11 cellular contexts compared by ENCODE assay signal in the genomic region with DNA sequence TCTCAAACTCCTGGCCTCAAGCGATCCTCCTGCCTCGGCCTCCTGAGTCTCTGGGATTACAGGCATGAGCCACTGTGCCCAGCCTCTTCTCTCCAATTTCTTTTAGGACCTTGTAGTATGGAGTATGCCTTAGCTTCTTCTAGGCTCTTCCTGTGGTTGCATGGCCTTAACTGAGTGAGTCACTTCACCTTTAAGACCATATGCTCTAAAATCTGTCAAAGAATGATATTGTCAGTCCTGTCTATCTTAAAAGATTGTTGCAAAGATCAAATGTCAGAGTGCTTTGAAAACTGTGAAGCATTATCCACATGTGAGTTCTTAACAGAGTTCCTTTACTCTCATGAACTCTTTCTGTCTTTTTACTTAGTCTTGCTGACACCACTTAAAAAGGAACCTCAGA. TPM values are rescaled to one million over a fixed set of nuclear protein-coding genes. Genes with fewer than 3 reads are reported as not detected.
A peak's percentile ranks its signal among the peaks of the same experiment; 100 is the strongest.
DNase-seq lines count a peak whose midpoint lies in the region; ATAC-seq and TF ChIP-seq lines count a peak whose summit lies in the region.
"Had no signal": no experiment of that assay in that cellular context is flagged by ENCODE, and none has a peak within 500 bp of the region (broad histone marks: within the 10 kb centered on the region; RNA-seq: fewer than 3 reads in every experiment).

No MANE protein-coding gene starts in this region.

- no peaks in the 10 kb centered on the region for H3K27me3 ChIP-seq in suprapubic skin
- no peaks in the 10 kb centered on the region for H3K27me3 ChIP-seq in neural progenitor cell

- no peaks in the 10 kb centered on the region for H3K27me3 Mint-ChIP-seq in activated naive CD4-positive, alpha-beta T cell treated with anti-CD3 and anti-CD28 coated beads, Interleukin-2, amount 50 U/mL, for 24 hours
- H3K27me3 Mint-ChIP-seq in activated CD4-positive, alpha-beta memory T cell treated with anti-CD3 and anti-CD28 coated beads for 36 hours = no peaks in the 10 kb centered on the region
- H3K27me3 Mint-ChIP-seq in immature natural killer cell (ENCODE audit: low read depth in 3 of 3) (peaks cover 0 to 4% (median 0%) of the 10 kb centered on the region in 3 donors), neural progenitor cell (ENCODE audit: insufficient read depth, low read depth) (peaks cover 5% of the 10 kb centered on the region)

- peaks cover 9% of the 10 kb centered on the region for H3K79me2 ChIP-seq in neural progenitor cell (ENCODE audit: low read depth)

- peaks cover 3% of the 10 kb centered on the region for H3K36me3 Mint-ChIP-seq in activated naive CD4-positive, alpha-beta T cell treated with anti-CD3 and anti-CD28 coated beads, Interleukin-2, amount 50 U/mL, for 24 hours
- H3K36me3 Mint-ChIP-seq in activated CD4-positive, alpha-beta memory T cell treated with anti-CD3 and anti-CD28 coated beads for 36 hours = no peaks in the 10 kb centered on the region
- H3K36me3 Mint-ChIP-seq in immature natural killer cell (peaks cover 0 to 7% (median 0%) of the 10 kb centered on the region in 3 donors), neural progenitor cell (peaks cover 4% of the 10 kb centered on the region)

- H3K36me3 ChIP-seq in suprapubic skin (no peaks in the 10 kb centered on the region), neural progenitor cell (no peaks in the 10 kb centered on the region)

- intact Hi-C loops in activated CD4-positive, alpha-beta memory T cell treated with anti-CD3 and anti-CD28 coated beads for 36 hours (cut with micrococcal nuclease) = loop anchor here (1.0 to 2.0 kb wide), 3 partner anchors 10 to 15 kb away; no protein-coding TSS in a partner anchor

- no peaks in the 10 kb centered on the region for H3K9me3 Mint-ChIP-seq in activated naive CD4-positive, alpha-beta T cell treated with anti-CD3 and anti-CD28 coated beads, Interleukin-2, amount 50 U/mL, for 24 hours
- H3K9me3 Mint-ChIP-seq in activated CD4-positive, alpha-beta memory T cell treated with anti-CD3 and anti-CD28 coated beads for 36 hours = no peaks in the 10 kb centered on the region
- H3K9me3 Mint-ChIP-seq in immature natural killer cell = no peaks in the 10 kb centered on the region
- no peaks in the 10 kb centered on the region for H3K9me3 Mint-ChIP-seq in neural progenitor cell

- H3K4me3 ChIP-seq in suprapubic skin (no peak overlapping the region), neural progenitor cell (no peak overlapping the region)

- peak overlapping the region; percentile 72 for H3K27ac ChIP-seq in suprapubic skin
- no peak overlapping the region for H3K27ac ChIP-seq in neural progenitor cell

- peak overlapping the region; percentile 82 for H3K27ac Mint-ChIP-seq in activated naive CD4-positive, alpha-beta T cell treated with anti-CD3 and anti-CD28 coated beads, Interleukin-2, amount 50 U/mL, for 24 hours
- peak overlapping the region; percentile 73 for H3K27ac Mint-ChIP-seq in activated CD4-positive, alpha-beta memory T cell treated with anti-CD3 and anti-CD28 coated beads for 36 hours
- peak overlapping the region; percentile 83 to 97 (median 90) for H3K27ac Mint-ChIP-seq in immature natural killer cell
- H3K27ac Mint-ChIP-seq in neural progenitor cell = no peak overlapping the region
- H3K27ac Mint-ChIP-seq: B cell had no signal

- no peak for TF ChIP-seq POLR2A in suprapubic skin (IDR thresholded peaks at IDR 0.05)

- peaks cover 7% of the 10 kb centered on the region for H3F3A ChIP-seq in neural progenitor cell (ENCODE audit: low read depth)

- H2AFZ ChIP-seq in neural progenitor cell (replicated peaks) = no peak overlapping the region

- no peak overlapping the region for H3K9ac ChIP-seq in neural progenitor cell

- DNase-seq in activated naive CD4-positive, alpha-beta T cell treated with anti-CD3 and anti-CD28 coated beads, Interleukin-2, amount 50 U/mL, for 16 hours = no peak
- no peak for DNase-seq in activated CD4-positive, alpha-beta memory T cell treated with anti-CD3 and anti-CD28 coated beads for 36 hours
- DNase-seq in immature natural killer cell (no peak), suprapubic skin (ENCODE audit: low spot score in 2 of 2) (no peak), NCI-H2081 (lab: John Stamatoyannopoulos, UW) (no peak), neural progenitor cell (ENCODE audit: low spot score) (no peak)
- DNase-seq: NCI-H1105, SHP77 treated with DMSO at 0.1 percent for 48 hours had no signal

- no peak overlapping the region for H3K4me2 ChIP-seq in neural progenitor cell

- 92% methylated on average over 2 of the region's 2 CpGs for WGBS in suprapubic skin

- no peak for ATAC-seq in HG03520 (IDR thresholded peaks at IDR 0.05; ENCODE audit: unreplicated experiment)

- peak overlapping the region; percentile 34 for H3K4me3 Mint-ChIP-seq in activated naive CD4-positive, alpha-beta T cell treated with anti-CD3 and anti-CD28 coated beads, Interleukin-2, amount 50 U/mL, for 24 hours
- H3K4me3 Mint-ChIP-seq in activated CD4-positive, alpha-beta memory T cell treated with anti-CD3 and anti-CD28 coated beads for 36 hours = no peak overlapping the region
- H3K4me3 Mint-ChIP-seq in immature natural killer cell (peak overlapping the region; percentile 41 to 78 (median 58)), neural progenitor cell (no peak overlapping the region)
- H3K4me3 Mint-ChIP-seq: B cell had no signal

- CTCF ChIA-PET in activated CD4-positive, alpha-beta memory T cell treated with anti-CD3 and anti-CD28 coated beads for 36 hours (lab: Charles Lee) = interaction anchor here (0.6 to 1.7 kb wide), 7 partner anchors 10 to 160 kb away, joined by 3 to 9 read pairs (median 5); no protein-coding TSS in a partner anchor

- TF ChIP-seq CTCF in suprapubic skin (IDR thresholded peaks at IDR 0.05) (no peak), neural progenitor cell (IDR thresholded peaks at IDR 0.05) (no peak)

- H3K4me1 ChIP-seq in suprapubic skin (peaks cover 59% of the 10 kb centered on the region), neural progenitor cell (peaks cover 16% of the 10 kb centered on the region)

- no peaks in the 10 kb centered on the region for H3K9me3 ChIP-seq in suprapubic skin
- no peaks in the 10 kb centered on the region for H3K9me3 ChIP-seq in neural progenitor cell (ENCODE audit: low read depth)

- peaks cover 60% of the 10 kb centered on the region for H3K4me1 Mint-ChIP-seq in activated naive CD4-positive, alpha-beta T cell treated with anti-CD3 and anti-CD28 coated beads, Interleukin-2, amount 50 U/mL, for 24 hours
- peaks cover 71% of the 10 kb centered on the region for H3K4me1 Mint-ChIP-seq in activated CD4-positive, alpha-beta memory T cell treated with anti-CD3 and anti-CD28 coated beads for 36 hours (ENCODE audit: low read depth)
- H3K4me1 Mint-ChIP-seq in immature natural killer cell = peaks cover 86 to 88% of the 10 kb centered on the region in 2 donors
- H3K4me1 Mint-ChIP-seq in neural progenitor cell = peaks cover 35% of the 10 kb centered on the region
- H3K4me1 Mint-ChIP-seq: B cell had no signal

- H4K20me1 ChIP-seq in neural progenitor cell (ENCODE audit: low read depth) = peaks cover 3% of the 10 kb centered on the region

- POLR2A ChIA-PET in activated CD4-positive, alpha-beta memory T cell treated with anti-CD3 and anti-CD28 coated beads for 36 hours (lab: Charles Lee) = interaction anchor here (0.7 to 2.2 kb wide), 6 partner anchors 10 to 101 kb away, joined by 3 to 19 read pairs (median 6); a partner anchor contains a TSS

- TF ChIP-seq EP300 in suprapubic skin (IDR thresholded peaks at IDR 0.05) = no peak

RNA-seq across cellular contexts. Expression of a gene that starts 37.2 kb away (rescaled TPM):
- 10 to 100 TPM; 48.1 to 52.7 TPM for total RNA-seq in activated CD4-positive, alpha-beta memory T cell treated with anti-CD3 and anti-CD28 coated beads for 36 hours
- 10 to 100 TPM; 24.5 to 63.1 (median 36.8) TPM for polyA plus RNA-seq in immature natural killer cell
- total RNA-seq in suprapubic skin = 100 to 1,000 TPM; 164 to 220 (median 166) TPM
- total RNA-seq in neural progenitor cell (ENCODE audit: low replicate concordance) = 39.6 and 39.8 TPM in 2 replicates

Comparison
In these comparisons a context has a peak if more than half of its experiments do, and no peak if none do; other contexts are left out.
1. H3K4me3 Mint-ChIP-seq: peak in activated naive CD4-positive, alpha-beta T cell treated with anti-CD3 and anti-CD28 coated beads, Interleukin-2, amount 50 U/mL, for 24 hours (single experiment) and immature natural killer cell (5 of 5); none in activated CD4-positive, alpha-beta memory T cell treated with anti-CD3 and anti-CD28 coated beads for 36 hours (single experiment) and neural progenitor cell (single experiment).